ENCODE assay signal across 24 cellular contexts in the genomic region with DNA sequence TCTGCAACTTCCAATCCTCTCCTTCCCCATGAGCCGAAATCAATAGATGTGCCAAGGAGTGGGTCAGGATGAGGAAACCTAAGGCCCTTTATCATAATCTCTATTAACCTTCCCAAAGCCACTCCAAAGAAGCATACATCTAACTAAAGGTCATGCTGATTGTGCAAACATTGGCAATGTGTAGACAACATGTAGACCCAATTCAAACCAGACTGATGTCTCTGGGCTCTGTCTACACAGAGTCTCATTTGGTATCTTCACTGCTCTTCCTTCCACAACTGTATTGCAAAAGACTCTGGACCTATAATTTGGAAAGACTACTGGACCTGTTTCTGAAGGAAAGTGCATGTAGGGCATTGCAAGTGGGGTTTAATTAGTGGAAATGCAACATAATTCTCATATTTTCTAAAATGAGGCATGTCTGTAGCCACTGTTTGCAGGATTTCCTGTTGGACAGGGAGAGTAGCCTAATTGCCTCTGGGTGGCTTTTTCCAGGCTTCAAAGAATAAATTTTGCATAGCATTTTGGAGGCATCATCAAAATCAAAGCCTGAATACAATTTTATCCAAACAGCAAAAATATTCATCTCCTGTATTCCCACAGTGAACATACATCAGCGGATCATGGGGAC. TPM values are rescaled to one million over a fixed set of nuclear protein-coding genes. Genes with fewer than 3 reads are reported as not detected.
"Had no signal": no experiment of that assay in that cellular context is flagged by ENCODE, and none has a peak within 500 bp of the region (broad histone marks: within the 10 kb centered on the region; RNA-seq: fewer than 3 reads in every experiment).

No MANE protein-coding gene starts in this region.

- H3K4me1 ChIP-seq: Peyer's patch had no signal

- H3K27me3 Mint-ChIP-seq: activated CD4-positive, alpha-beta memory T cell treated with anti-CD3 and anti-CD28 coated beads, Interleukin-2, amount 10 ng/mL, durations not matched to agents 7 days and 5 days; activated naive CD4-positive, alpha-beta T cell treated with anti-CD3 and anti-CD28 coated beads, Interleukin-2, amount 10 ng/mL, durations not matched to agents 7 days and 5 days had no signal

- H3K36me3 Mint-ChIP-seq: activated naive CD4-positive, alpha-beta T cell treated with anti-CD3 and anti-CD28 coated beads, Interleukin-2, amount 10 ng/mL, durations not matched to agents 7 days and 5 days; activated naive CD8-positive, alpha-beta T cell treated with anti-CD3 and anti-CD28 coated beads for 36 hours; T-cell had no signal

- H3K9me3 ChIP-seq: Peyer's patch had no signal

- ATAC-seq: activated CD4-positive, alpha-beta T cell treated with anti-CD3 and anti-CD28 coated beads for 36 hours; activated T-helper 17 cell treated with anti-CD3 and anti-CD28 coated beads, Interleukin-2, amount 50 U/mL, for 72 hours; T-cell had no signal

- DNase-seq: activated CD4-positive, alpha-beta memory T cell treated with anti-CD3 and anti-CD28 coated beads, Interleukin-2, amount 10 ng/mL, durations not matched to agents 7 days and 5 days; activated CD4-positive, alpha-beta T cell treated with anti-CD3 and anti-CD28 coated beads for 36 hours; activated CD4-positive, alpha-beta T cell treated with anti-CD3 and anti-CD28 coated beads, Interleukin-2, amount 50 U/mL, for 1 hour; activated gamma-delta T cell; activated naive CD4-positive, alpha-beta T cell treated with anti-CD3 and anti-CD28 coated beads, Interleukin-2, amount 10 ng/mL, durations not matched to agents 7 days and 5 days; activated naive CD8-positive, alpha-beta T cell treated with anti-CD3 and anti-CD28 coated beads for 36 hours; activated T-cell treated with anti-CD3 and anti-CD28 coated beads for 4 hours; activated T-cell treated with anti-CD3 and anti-CD28 coated beads, Interleukin-2, amount 50 U/mL, for 48 hours; brain microvascular endothelial cell; MM.1S; NCI-H1105; NCI-H1436; NCI-H1694 treated with DMSO at 0.1 percent for 48 hours; NCI-H2029 treated with DMSO at 0.1 percent for 48 hours; NCI-H524; Peyer's patch; SHP77; T-cell had no signal

- H3K4me1 Mint-ChIP-seq: activated CD4-positive, alpha-beta memory T cell treated with anti-CD3 and anti-CD28 coated beads, Interleukin-2, amount 10 ng/mL, durations not matched to agents 7 days and 5 days; activated CD4-positive, alpha-beta T cell treated with anti-CD3 and anti-CD28 coated beads for 36 hours; activated naive CD4-positive, alpha-beta T cell treated with anti-CD3 and anti-CD28 coated beads, Interleukin-2, amount 10 ng/mL, durations not matched to agents 7 days and 5 days; activated naive CD8-positive, alpha-beta T cell treated with anti-CD3 and anti-CD28 coated beads for 36 hours; activated T-helper 17 cell treated with anti-CD3 and anti-CD28 coated beads, Interleukin-2, amount 50 U/mL, for 72 hours; T-cell had no signal

- H3K27ac Mint-ChIP-seq: activated CD4-positive, alpha-beta memory T cell treated with anti-CD3 and anti-CD28 coated beads, Interleukin-2, amount 10 ng/mL, durations not matched to agents 7 days and 5 days; activated CD4-positive, alpha-beta T cell treated with anti-CD3 and anti-CD28 coated beads for 36 hours; activated naive CD4-positive, alpha-beta T cell treated with anti-CD3 and anti-CD28 coated beads, Interleukin-2, amount 10 ng/mL, durations not matched to agents 7 days and 5 days; activated naive CD8-positive, alpha-beta T cell treated with anti-CD3 and anti-CD28 coated beads for 36 hours; activated T-helper 17 cell treated with anti-CD3 and anti-CD28 coated beads, Interleukin-2, amount 50 U/mL, for 72 hours; T-cell had no signal

- H3K9me3 Mint-ChIP-seq: activated CD4-positive, alpha-beta memory T cell treated with anti-CD3 and anti-CD28 coated beads, Interleukin-2, amount 10 ng/mL, durations not matched to agents 7 days and 5 days; activated naive CD4-positive, alpha-beta T cell treated with anti-CD3 and anti-CD28 coated beads, Interleukin-2, amount 10 ng/mL, durations not matched to agents 7 days and 5 days; activated naive CD8-positive, alpha-beta T cell treated with anti-CD3 and anti-CD28 coated beads for 36 hours; activated T-helper 17 cell treated with anti-CD3 and anti-CD28 coated beads, Interleukin-2, amount 50 U/mL, for 72 hours had no signal

- H3K4me3 Mint-ChIP-seq: activated CD4-positive, alpha-beta memory T cell treated with anti-CD3 and anti-CD28 coated beads, Interleukin-2, amount 10 ng/mL, durations not matched to agents 7 days and 5 days; activated CD4-positive, alpha-beta T cell treated with anti-CD3 and anti-CD28 coated beads for 36 hours; activated naive CD4-positive, alpha-beta T cell treated with anti-CD3 and anti-CD28 coated beads, Interleukin-2, amount 10 ng/mL, durations not matched to agents 7 days and 5 days; activated naive CD8-positive, alpha-beta T cell treated with anti-CD3 and anti-CD28 coated beads for 36 hours; activated T-helper 17 cell treated with anti-CD3 and anti-CD28 coated beads, Interleukin-2, amount 50 U/mL, for 72 hours; T-cell had no signal

- H3K27me3 ChIP-seq: brain microvascular endothelial cell, cardiac muscle cell, Peyer's patch had no signal

- H3K36me3 ChIP-seq: brain microvascular endothelial cell, cardiac muscle cell, Peyer's patch had no signal

- H3K4me3 ChIP-seq: cardiac muscle cell, Peyer's patch had no signal

- H3K27ac ChIP-seq: brain microvascular endothelial cell, cardiac muscle cell, Peyer's patch, RWPE1, VCaP had no signal

RNA-seq across cellular contexts. Expression of gene MLIP, which starts 35.0 kb away (rescaled TPM):
- total RNA-seq: activated CD4-positive, alpha-beta memory T cell treated with anti-CD3 and anti-CD28 coated beads, Interleukin-2, amount 10 ng/mL, durations not matched to agents 7 days and 5 days; activated CD4-positive, alpha-beta T cell treated with anti-CD3 and anti-CD28 coated beads for 36 hours; activated CD8-positive, alpha-beta memory T cell treated with anti-CD3 and anti-CD28 coated beads for 36 hours; activated naive CD8-positive, alpha-beta T cell treated with anti-CD3 and anti-CD28 coated beads for 36 hours; activated T-helper 17 cell treated with anti-CD3 and anti-CD28 coated beads, Interleukin-2, amount 50 U/mL, for 72 hours; T-cell; T-helper 2 cell treated with Interferon-gamma antibody and Interleukin-4, amounts not matched to agents 100 ng/mL and 5 ng/mL, for 36 hours had no signal
